Comparison of ENCODE assay signal across 8 cellular contexts in the genomic region with DNA sequence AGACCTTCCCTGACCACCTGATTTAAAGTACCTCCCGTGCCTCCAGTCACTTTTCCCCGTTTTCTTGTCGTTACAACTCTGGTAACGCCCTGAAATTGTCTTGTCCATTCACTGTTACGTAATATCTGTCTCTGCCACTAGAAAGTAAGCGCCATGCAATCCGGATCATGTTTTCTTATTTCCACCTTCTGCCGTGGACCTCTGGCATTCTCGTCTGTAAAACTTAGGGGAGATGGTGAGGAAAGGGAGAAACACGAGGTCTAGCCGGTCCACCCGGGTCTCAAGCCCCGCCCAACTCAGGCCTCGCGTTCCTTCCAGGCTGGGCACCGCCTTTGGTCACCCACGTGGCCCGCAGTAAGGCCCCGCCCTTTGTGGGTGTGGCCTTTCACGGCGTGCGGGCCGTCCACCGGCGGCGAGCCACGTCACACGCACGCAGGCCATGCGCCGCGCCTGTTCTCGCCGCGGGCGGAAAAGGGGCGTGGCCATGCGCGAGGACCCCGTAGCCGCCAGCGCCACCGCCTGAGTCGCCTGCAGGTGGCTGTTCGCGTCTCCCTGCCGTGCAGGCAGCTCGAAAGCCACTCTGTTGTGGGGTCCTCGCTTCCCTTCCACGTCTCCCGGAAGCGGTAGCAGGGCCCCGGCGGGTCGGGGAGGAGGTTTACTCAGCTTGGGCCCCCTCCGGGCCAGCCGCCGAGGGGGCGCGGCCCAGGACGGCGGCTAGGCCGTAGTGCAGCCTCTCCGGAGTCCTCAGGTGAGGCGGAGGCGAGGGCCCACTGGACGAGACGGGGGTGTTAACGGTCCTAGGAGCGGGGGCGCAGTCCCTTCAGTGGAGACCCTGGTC. TPM values are rescaled to one million over a fixed set of nuclear protein-coding genes. Genes with fewer than 3 reads are reported as not detected.
DNase-seq lines count a peak whose midpoint lies in the region; ATAC-seq, FAIRE-seq and TF ChIP-seq lines count a peak whose summit lies in the region.

A gene with protein sequence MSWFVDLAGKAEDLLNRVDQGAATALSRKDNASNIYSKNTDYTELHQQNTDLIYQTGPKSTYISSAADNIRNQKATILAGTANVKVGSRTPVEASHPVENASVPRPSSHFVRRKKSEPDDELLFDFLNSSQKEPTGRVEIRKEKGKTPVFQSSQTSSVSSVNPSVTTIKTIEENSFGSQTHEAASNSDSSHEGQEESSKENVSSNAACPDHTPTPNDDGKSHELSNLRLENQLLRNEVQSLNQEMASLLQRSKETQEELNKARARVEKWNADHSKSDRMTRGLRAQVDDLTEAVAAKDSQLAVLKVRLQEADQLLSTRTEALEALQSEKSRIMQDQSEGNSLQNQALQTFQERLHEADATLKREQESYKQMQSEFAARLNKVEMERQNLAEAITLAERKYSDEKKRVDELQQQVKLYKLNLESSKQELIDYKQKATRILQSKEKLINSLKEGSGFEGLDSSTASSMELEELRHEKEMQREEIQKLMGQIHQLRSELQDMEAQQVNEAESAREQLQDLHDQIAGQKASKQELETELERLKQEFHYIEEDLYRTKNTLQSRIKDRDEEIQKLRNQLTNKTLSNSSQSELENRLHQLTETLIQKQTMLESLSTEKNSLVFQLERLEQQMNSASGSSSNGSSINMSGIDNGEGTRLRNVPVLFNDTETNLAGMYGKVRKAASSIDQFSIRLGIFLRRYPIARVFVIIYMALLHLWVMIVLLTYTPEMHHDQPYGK (plus strand): TSS at position 597 of the 838 bp plus-strand sequence. CDS start 3,133 bp downstream, outside the sequence.

- TF ChIP-seq POLR2A in HepG2 (IDR thresholded peaks at IDR 0.05; ENCODE audit: insufficient read depth in 1 of 2, low read depth in 2 of 2, low read length in 2 of 2) = peak; percentile 73 to 76

- H3K9me3 ChIP-seq in HepG2 (ENCODE audit: low read length) = peaks cover 13% of the 10 kb centered on the region

- no peaks in the 10 kb centered on the region for H3K36me3 ChIP-seq in HepG2 (replicated peaks in 1 of 2; ENCODE audit: control insufficient read depth in 1 of 2, insufficient read depth in 2 of 2, low read length in 2 of 2)

- TF ChIP-seq CTCF in HepG2 (CRISPR knock-in tag; IDR thresholded peaks at IDR 0.05) = no peak; the same call in 1 of the 2 replicates

- H3K4me2 ChIP-seq in HepG2 (ENCODE audit: low read depth, low read length) = peak within 1 kb of the TSS; percentile 91

- H3K36me3 Mint-ChIP-seq in activated CD4-positive, alpha-beta memory T cell treated with anti-CD3 and anti-CD28 coated beads for 36 hours = peaks cover 21% of the 10 kb centered on the region

- peak within 1 kb of the TSS; percentile 91 for H3K27ac Mint-ChIP-seq in activated CD4-positive, alpha-beta memory T cell treated with anti-CD3 and anti-CD28 coated beads for 36 hours

- no peaks in the 10 kb centered on the region for H4K20me1 ChIP-seq in HepG2 (ENCODE audit: insufficient read depth, low read length)

- POLR2A ChIA-PET in activated CD4-positive, alpha-beta memory T cell treated with anti-CD3 and anti-CD28 coated beads for 36 hours (lab: Charles Lee) = interaction anchor here (1.1 kb wide), 1 partner anchor 28 kb away, joined by 4 read pairs; no protein-coding TSS in a partner anchor
- POLR2A ChIA-PET in HepG2 (lab: Yijun Ruan, JAX) = interaction anchor here (0.8 to 1.3 kb wide), 6 partner anchors 10 to 688 kb away, joined by 3 to 10 read pairs (median 4); a partner anchor contains a TSS

- in situ Hi-C loops in HepG2 (cut with HindIII; ENCODE audit: extremely low pct_ligation_motif_present, low pct_unique_long_range_greater_than_20kb) = no loop called here

- FAIRE-seq in HepG2 (lab: Jason Lieb, UNC) = peak; percentile 68

- intact Hi-C loops in activated CD4-positive, alpha-beta memory T cell treated with anti-CD3 and anti-CD28 coated beads for 36 hours (cut with micrococcal nuclease) = loop anchor here (5.0 kb wide), 1 partner anchor 452 kb away; no protein-coding TSS in a partner anchor
- intact Hi-C loops in HepG2 (cut with micrococcal nuclease; ENCODE audit: unreplicated experiment) = no loop called here

- BruUV-seq in HepG2 (replicated peaks; lab: Mats Ljungman, UMichigan) = no TSS peak

- DNase-seq in CD1c-positive myeloid dendritic cell (ENCODE audit: extremely low spot score) = peak; percentile 99
- DNase-seq in NCI-H82 treated with DMSO at 0.1 percent for 48 hours (lab: John Stamatoyannopoulos, UW; ENCODE audit: unreplicated experiment) = peak; percentile 67
- peak; percentile 98 for DNase-seq in activated CD4-positive, alpha-beta memory T cell treated with anti-CD3 and anti-CD28 coated beads for 36 hours
- peak; percentile 96 to 98 for DNase-seq in dermis microvascular lymphatic vessel endothelial cell (ENCODE audit: low read depth in 2 of 2)
- DNase-seq in HepG2 (ENCODE audit: low spot score) = peak; percentile 95
- DNase-seq in stimulated activated CD4-positive, alpha-beta T cell treated with anti-CD3 and anti-CD28 coated beads, Interleukin-4, amount 100 ng/mL, for 1 hour = peak; percentile 97

- H3K27ac ChIP-seq in HepG2 (ENCODE audit: extremely low read length, insufficient read depth, low read length) = peak within 1 kb of the TSS; percentile 87

- H3K27me3 Mint-ChIP-seq in activated CD4-positive, alpha-beta memory T cell treated with anti-CD3 and anti-CD28 coated beads for 36 hours = no peaks in the 10 kb centered on the region

- CTCF ChIA-PET in activated CD4-positive, alpha-beta memory T cell treated with anti-CD3 and anti-CD28 coated beads for 36 hours (lab: Charles Lee) = interaction anchor here (0.9 to 1.6 kb wide), 3 partner anchors 10 to 319 kb away, joined by 3 read pairs; no protein-coding TSS in a partner anchor
- CTCF ChIA-PET in HepG2 (lab: Yijun Ruan, JAX; ENCODE audit: low intra/inter-chr PET ratio, low total read pairs) = no interaction called here

- peaks cover 31% of the 10 kb centered on the region for H3K79me2 ChIP-seq in HepG2 (ENCODE audit: insufficient read depth, low read length)

- H3K4me3 Mint-ChIP-seq in activated CD4-positive, alpha-beta memory T cell treated with anti-CD3 and anti-CD28 coated beads for 36 hours = peak within 1 kb of the TSS; percentile 97

- peak; percentile 97 for ATAC-seq in GM19438 (IDR thresholded peaks at IDR 0.05; ENCODE audit: low read depth, unreplicated experiment)
- ATAC-seq in HG03575 (IDR thresholded peaks at IDR 0.05; ENCODE audit: extremely low read depth, insufficient number of reproducible peaks, low FRiP score, unreplicated experiment) = peak; percentile 61
- peak; percentile 93 for ATAC-seq in HepG2

- under 1% methylated on average over 22 of the region's 71 CpGs for WGBS in HepG2 (ENCODE audit: low lambda C conversion rate)

- peaks cover 56% of the 10 kb centered on the region for H3K4me1 ChIP-seq in HepG2 (ENCODE audit: insufficient read depth, low read length)

- H3K27me3 ChIP-seq in HepG2 (ENCODE audit: control insufficient read depth in 1 of 2, insufficient read depth in 2 of 2, low read length in 2 of 2) = no peaks in the 10 kb centered on the region; a peak in 1 of 5 replicates

- peak within 1 kb of the TSS; percentile 91 for H2AFZ ChIP-seq in HepG2 (ENCODE audit: low read length)

- H3K9ac ChIP-seq in HepG2 (ENCODE audit: insufficient read depth, low read depth, low read length) = peak within 1 kb of the TSS; percentile 99

- TF ChIP-seq RAD21 in HepG2 (CRISPR knock-in tag; IDR thresholded peaks at IDR 0.05) = no peak; the same call in none of the 2 replicates

- H3K4me1 Mint-ChIP-seq in activated CD4-positive, alpha-beta memory T cell treated with anti-CD3 and anti-CD28 coated beads for 36 hours (ENCODE audit: low read depth) = peaks cover 35% of the 10 kb centered on the region

- peak within 1 kb of the TSS; percentile 75 to 91 (median 81) for H3K4me3 ChIP-seq in HepG2 (replicated peaks in 1 of 3; ENCODE audit: insufficient read depth in 1 of 3, low read depth in 2 of 3, low read length in 3 of 3)

- peaks cover 21% of the 10 kb centered on the region for H3K9me3 Mint-ChIP-seq in activated CD4-positive, alpha-beta memory T cell treated with anti-CD3 and anti-CD28 coated beads for 36 hours

- TF ChIP-seq EP300 in HepG2 (IDR thresholded peaks at IDR 0.05; ENCODE audit: low read depth in 2 of 2, low read length in 2 of 2) (0 out of 4 replicates have a peak, but pooled peaks have one; percentile 16 to 25), HepG2 (CRISPR knock-in tag; IDR thresholded peaks at IDR 0.05; ENCODE audit: borderline replicate concordance) (peak; percentile 22; the same call in 1 of the 2 replicates)

TF ChIP-seq in HepG2, 621 proteins besides CTCF, POLR2A, EP300 and RAD21 (continues in another document):
- TF ChIP-seq ZNF383 (CRISPR knock-in tag; IDR thresholded peaks at IDR 0.05; ENCODE audit: borderline replicate concordance) = no peak

RNA-seq across cellular contexts. Expression of the gene that starts here (rescaled TPM):
- total RNA-seq in activated CD4-positive, alpha-beta memory T cell treated with anti-CD3 and anti-CD28 coated beads for 36 hours = 10 to 100 TPM; 20.7 to 22.5 TPM
- total RNA-seq in dermis microvascular lymphatic vessel endothelial cell (22.9 and 27.4 TPM in 2 replicates), HepG2 (2016; rRNA removed; fragmentation: Illumina TruSeq; extraction: Trizol) (40.0 and 54.6 TPM in 2 replicates)
- 18.6 and 23.9 TPM in 2 replicates for total RNA-seq in HepG2 (2016; cell fraction: cytosol; rRNA removed; fragmentation: Illumina TruSeq; extraction: Trizol; ENCODE audit: low read depth)
- 38.1 and 54.7 TPM in 2 replicates for total RNA-seq in HepG2 (2016; cell fraction: insoluble cytoplasmic fraction; rRNA removed; fragmentation: Illumina TruSeq; extraction: Trizol)
- 41.5 and 47.7 TPM in 2 replicates for total RNA-seq in HepG2 (2016; cell fraction: membrane; rRNA removed; fragmentation: Illumina TruSeq; extraction: Trizol)
- total RNA-seq in HepG2 (2016; cell fraction: nucleus; rRNA removed; fragmentation: Illumina TruSeq; extraction: Trizol) = 21.9 and 23.1 TPM in 2 replicates
- 25.7 and 31.0 TPM in 2 replicates for polyA plus RNA-seq in HepG2 (2011; rRNA removed)
- 16.9 and 24.2 TPM in 2 replicates for polyA plus RNA-seq in HepG2 (2011; cell fraction: cytosol; rRNA removed)
- polyA plus RNA-seq in HepG2 (2011; cell fraction: nucleus; rRNA removed) = 9.2 and 10.4 TPM in 2 replicates
- polyA plus RNA-seq in HepG2 (2012) = 27.9 and 42.1 TPM in 2 replicates
- polyA plus RNA-seq in HepG2 (2016; cell fraction: cytosol; fragmentation: Illumina TruSeq; extraction: Trizol; ENCODE audit: low read depth) = 13.0 and 14.4 TPM in 2 replicates
- polyA plus RNA-seq in HepG2 (2016; cell fraction: insoluble cytoplasmic fraction; fragmentation: Illumina TruSeq; extraction: Trizol; ENCODE audit: low read depth) = 51.6 and 52.3 TPM in 2 replicates
- 30.5 and 32.1 TPM in 2 replicates for polyA plus RNA-seq in HepG2 (2016; cell fraction: membrane; fragmentation: Illumina TruSeq; extraction: Trizol; ENCODE audit: low read depth)
- polyA plus RNA-seq in HepG2 (2016; cell fraction: nucleus; fragmentation: Illumina TruSeq; extraction: Trizol; ENCODE audit: insufficient read depth, low read depth) = 28.4 and 29.6 TPM in 2 replicates
- polyA minus RNA-seq in HepG2 (2011; rRNA and poly(A)+ RNA removed; ENCODE audit: low replicate concordance) = 9.6 and 9.8 TPM in 2 replicates
- 19.8 and 26.8 TPM in 2 replicates for polyA minus RNA-seq in HepG2 (2011; cell fraction: cytosol; rRNA and poly(A)+ RNA removed)
- polyA minus RNA-seq in HepG2 (2011; cell fraction: nucleus; rRNA and poly(A)+ RNA removed) = 27.6 and 40.0 TPM in 2 replicates

Comparison
In these comparisons a context has a peak if more than half of its experiments do, and no peak if none do; other contexts are left out.
1. Peak in every context shown above with its lines: DNase-seq, ATAC-seq, H3K4me3 ChIP-seq and H3K27ac ChIP-seq.